ENCODE assay signal across 8 cellular contexts in genomic region chr9:4228606-4229005, GRCh38.
DNase-seq lines count a peak whose midpoint lies in the region; ATAC-seq and TF ChIP-seq lines count a peak whose summit lies in the region.

No MANE protein-coding gene starts in this region.

- no peak overlapping the region for H2AFZ ChIP-seq in osteoblast (ENCODE audit: low read length)

- H3K27me3 ChIP-seq in osteoblast (ENCODE audit: insufficient read depth, low read length) = no peaks in the 10 kb centered on the region

- peaks cover 37% of the 10 kb centered on the region for H3K4me1 ChIP-seq in osteoblast (ENCODE audit: insufficient read depth, low read length)

- H3K4me2 ChIP-seq in osteoblast (ENCODE audit: insufficient read depth, low read length) = no peak overlapping the region

- no peaks in the 10 kb centered on the region for H4K20me1 ChIP-seq in osteoblast (ENCODE audit: insufficient read depth, low read length)

- H3K4me3 ChIP-seq in osteoblast (ENCODE audit: insufficient read depth, low read length) = no peak overlapping the region

- no peaks in the 10 kb centered on the region for H3K36me3 ChIP-seq in osteoblast (ENCODE audit: insufficient read depth, low read length)

- peak overlapping the region; percentile 25 for H3K27ac ChIP-seq in osteoblast (ENCODE audit: low read depth, low read length)

- no peaks in the 10 kb centered on the region for H3K9me3 ChIP-seq in osteoblast (ENCODE audit: low read depth, low read length)

- DNase-seq in M059J (ENCODE audit: low read depth) = peak; percentile 59
- DNase-seq in dermis blood vessel endothelial cell = peak; percentile 49
- DNase-seq in osteoblast (ENCODE audit: insufficient read length, low spot score, missing footprints) = peak; percentile 43
- no peak for DNase-seq in iPS-NIHi7 (ENCODE audit: extremely low spot score)
- no peak for DNase-seq in NCI-H2029 (lab: John Stamatoyannopoulos, UW)

- TF ChIP-seq CTCF in GM12872 (IDR thresholded peaks at IDR 0.05; ENCODE audit: insufficient read depth, low read depth, low read length) (peak; percentile 51; the same call in 2 of the 3 replicates), osteoblast (IDR thresholded peaks at IDR 0.05; ENCODE audit: extremely low read depth, low read depth, low read length) (peak; percentile 78)

- no peak for ATAC-seq in HG03354 (IDR thresholded peaks at IDR 0.05; ENCODE audit: poor library complexity, severe bottlenecking, unreplicated experiment)
- ATAC-seq in GM21423 (IDR thresholded peaks at IDR 0.05; ENCODE audit: unreplicated experiment) = no peak

- H3K79me2 ChIP-seq in osteoblast (ENCODE audit: insufficient read depth, low read length) = peaks cover 5% of the 10 kb centered on the region

Comparison
In these comparisons a context has a peak if more than half of its experiments do, and no peak if none do; other contexts are left out.
1. DNase-seq: peak in M059J (single experiment), dermis blood vessel endothelial cell (single experiment) and osteoblast (single experiment); none in iPS-NIHi7 (single experiment) and NCI-H2029 (single experiment).